Comparison of ENCODE assay signal across 11 cellular contexts in genomic region chr1:38014171-38014570, GRCh38. TPM values are rescaled to one million over a fixed set of nuclear protein-coding genes. Genes with fewer than 3 reads are reported as not detected.
DNase-seq lines count a peak whose midpoint lies in the region; ATAC-seq and TF ChIP-seq lines count a peak whose summit lies in the region.
"Had no signal": no experiment of that assay in that cellular context is flagged by ENCODE, and none has a peak within 500 bp of the region (broad histone marks: within the 10 kb centered on the region; RNA-seq: fewer than 3 reads in every experiment).

No MANE protein-coding gene starts in this region.

- H3K27ac ChIP-seq in BLaER1, result no peak overlapping the region
- H3K27ac ChIP-seq: SJSA1 had no signal

- H3K36me3 Mint-ChIP-seq in HFFc6 (ENCODE audit: low read depth), result peaks cover 22% of the 10 kb centered on the region

- H3K9ac ChIP-seq in BLaER1 (peak overlapping the region; percentile 97), adipocyte (ENCODE audit: low read length) (peak overlapping the region; percentile 23), mucosa of stomach (ENCODE audit: low read length) (peak overlapping the region; percentile 20)

- H4K20me1 ChIP-seq in BLaER1, result peaks cover 56% of the 10 kb centered on the region

- no peak for ATAC-seq in sciatic nerve

- H3K4me1 ChIP-seq in BLaER1, result peaks cover 32% of the 10 kb centered on the region
- H3K4me1 ChIP-seq in adipocyte (ENCODE audit: control insufficient read depth, insufficient read depth, low read length), result peaks cover 38% of the 10 kb centered on the region
- H3K4me1 ChIP-seq in mucosa of stomach (ENCODE audit: control insufficient read depth, insufficient read depth, low read length), result peaks cover 10% of the 10 kb centered on the region

- DNase-seq in HFFc6, result no peak
- peak; percentile 37 for DNase-seq in adipocyte (ENCODE audit: low read depth)
- no peak for DNase-seq in sciatic nerve (ENCODE audit: low spot score)
- DNase-seq in NCI-H146 treated with DMSO at 0.1 percent for 48 hours (lab: John Stamatoyannopoulos, UW; ENCODE audit: unreplicated experiment), result no peak
- DNase-seq in DMS79 (lab: John Stamatoyannopoulos, UW), result no peak
- DNase-seq in NCI-H1092 (lab: John Stamatoyannopoulos, UW), result no peak
- DNase-seq: kidney; stimulated activated CD4-positive, alpha-beta T cell treated with anti-CD3 and anti-CD28 coated beads, Interleukin-1b, Interleukin-23, amount 100 ng/mL, for 48 hours had no signal

- intact Hi-C loops in sciatic nerve (cut with DNase I), result no loop called here

- H3K4me3 ChIP-seq in BLaER1, result no peak overlapping the region
- peak overlapping the region; percentile 94 for H3K4me3 ChIP-seq in adipocyte (ENCODE audit: low read length)
- no peak overlapping the region for H3K4me3 ChIP-seq in mucosa of stomach (ENCODE audit: low read length)

- H3K36me3 ChIP-seq in BLaER1 (peaks cover 53% of the 10 kb centered on the region), adipocyte (ENCODE audit: control insufficient read depth, insufficient read depth, low read length, severe bottlenecking) (peaks cover 32% of the 10 kb centered on the region), mucosa of stomach (ENCODE audit: control insufficient read depth, insufficient read depth, low read length) (no peaks in the 10 kb centered on the region)

- H3K9me3 ChIP-seq in BLaER1 (no peaks in the 10 kb centered on the region), adipocyte (ENCODE audit: control insufficient read depth, low read length) (no peaks in the 10 kb centered on the region), mucosa of stomach (ENCODE audit: control insufficient read depth, low read length) (no peaks in the 10 kb centered on the region)
- H3K9me3 ChIP-seq: SJSA1 had no signal

- peak overlapping the region; percentile 89 for H3K4me2 ChIP-seq in BLaER1

- peak overlapping the region; percentile 99 for H3K4me3 Mint-ChIP-seq in HFFc6

- H3K4me1 Mint-ChIP-seq in HFFc6 (ENCODE audit: low read depth), result peaks cover 28% of the 10 kb centered on the region

- no peaks in the 10 kb centered on the region for H3K27me3 ChIP-seq in BLaER1
- H3K27me3 ChIP-seq in adipocyte (replicated peaks; ENCODE audit: control insufficient read depth, insufficient read depth, low read length), result no peaks in the 10 kb centered on the region
- no peaks in the 10 kb centered on the region for H3K27me3 ChIP-seq in mucosa of stomach (ENCODE audit: control insufficient read depth, insufficient read depth, low read length)
- H3K27me3 ChIP-seq: SJSA1 had no signal

- TF ChIP-seq CTCF in HFFc6 (IDR thresholded peaks at IDR 0.05), result peak; percentile 52

- peaks cover 4% of the 10 kb centered on the region; the same call in 1 of the 2 replicates for H3K27me3 Mint-ChIP-seq in HFFc6 (ENCODE audit: insufficient read depth)

- H3K9me3 Mint-ChIP-seq in HFFc6, result no peaks in the 10 kb centered on the region

- H3K27ac Mint-ChIP-seq in HFFc6, result peak overlapping the region; percentile 98

RNA-seq across cellular contexts. Expression of gene UTP11, which starts 1.6 kb away (rescaled TPM):
- total RNA-seq in HFFc6 (2021; fragmentation: NEBNext Ultra II Directional; extraction: Animal tissue kit (Norgen Biotek cat#: 25700)), result 10 to 100 TPM; 41.4 to 57.1 (median 49.2) TPM
- total RNA-seq in sciatic nerve, result 32.6 TPM

RNA-seq across cellular contexts. Expression of gene FHL3, which starts 8.9 kb away (rescaled TPM):
- 10 to 100 TPM; 29.4 to 40.9 (median 33.2) TPM for total RNA-seq in HFFc6 (2021; fragmentation: NEBNext Ultra II Directional; extraction: Animal tissue kit (Norgen Biotek cat#: 25700))
- total RNA-seq in sciatic nerve, result 27.9 TPM

RNA-seq across cellular contexts. Expression of gene SF3A3, which starts 24.3 kb away (rescaled TPM):
- total RNA-seq in HFFc6 (2021; fragmentation: NEBNext Ultra II Directional; extraction: Animal tissue kit (Norgen Biotek cat#: 25700)), result 10 to 100 TPM; 71.6 to 91.6 (median 81.3) TPM
- 47.9 TPM for total RNA-seq in sciatic nerve

RNA-seq across cellular contexts. Expression of gene POU3F1, which starts 32.4 kb away (rescaled TPM):
- under 1 TPM in 1 of 6 experiments, not detected in 5; 0.11 TPM for total RNA-seq in HFFc6 (2021; fragmentation: NEBNext Ultra II Directional; extraction: Animal tissue kit (Norgen Biotek cat#: 25700))
- 19.1 TPM for total RNA-seq in sciatic nerve
- total RNA-seq: kidney had no signal

Comparison
In these comparisons a context has a peak if more than half of its experiments do, and no peak if none do; other contexts are left out.
1. H3K9ac ChIP-seq: peak in every context shown above with its lines; median percentile 97 in BLaER1; 23 in adipocyte; 20 in mucosa of stomach.